In the genomic region with DNA sequence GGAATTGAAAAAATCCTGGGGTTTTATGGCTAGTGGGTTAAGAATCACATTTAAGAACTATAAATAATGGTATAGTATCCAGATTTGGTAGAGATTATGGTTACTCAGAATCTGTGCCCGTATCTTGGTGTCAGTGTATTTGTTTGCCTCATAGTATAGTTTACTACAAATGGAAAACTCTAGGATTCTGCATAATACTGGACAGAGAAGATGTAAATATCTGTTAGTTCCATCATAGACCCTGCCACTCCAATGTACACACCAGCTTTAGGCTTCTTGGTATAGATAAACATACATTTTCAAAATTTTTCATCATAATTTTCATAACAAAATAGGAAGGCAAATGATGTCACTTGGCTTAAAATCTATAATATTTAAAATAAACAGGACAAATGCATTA, we compare ENCODE assay signal across 24 cellular contexts.
"Had no signal": no experiment of that assay in that cellular context is flagged by ENCODE, and none has a peak within 500 bp of the region (broad histone marks: within the 10 kb centered on the region; RNA-seq: fewer than 3 reads in every experiment).

No MANE protein-coding gene starts in this region.

- H3K9me3 Mint-ChIP-seq: neural crest cell; stimulated activated memory B cell treated with anti-CD40 and anti-IgM and Interleukin-4, amounts not matched to agents 10 μg/mL and 1 μg/mL and 100 μg/mL, for 72 hours had no signal

- H3K27ac ChIP-seq: brain microvascular endothelial cell, dorsolateral prefrontal cortex, epithelial cell of prostate, foreskin keratinocyte, left lung, spleen, thoracic aorta, upper lobe of left lung had no signal

- H3K36me3 ChIP-seq: brain microvascular endothelial cell, left lung, spleen, thoracic aorta, upper lobe of left lung had no signal

- H3K4me1 ChIP-seq: foreskin keratinocyte, left lung, spleen had no signal

- H3K27me3 Mint-ChIP-seq: stimulated activated memory B cell treated with anti-CD40 and anti-IgM and Interleukin-4, amounts not matched to agents 10 μg/mL and 1 μg/mL and 100 μg/mL, for 72 hours had no signal

- H3K36me3 Mint-ChIP-seq: stimulated activated memory B cell treated with anti-CD40 and anti-IgM and Interleukin-4, amounts not matched to agents 10 μg/mL and 1 μg/mL and 100 μg/mL, for 72 hours had no signal

- DNase-seq: activated CD4-positive, CD25-positive, alpha-beta regulatory T cell treated with anti-CD3 and anti-CD28 coated beads, Interleukin-2, amount 50 U/mL, for 72 hours; activated CD8-positive, alpha-beta memory T cell treated with anti-CD3 and anti-CD28 coated beads for 24 hours; activated effector memory CD4-positive, alpha-beta T cell treated with anti-CD3 and anti-CD28 coated beads, Interleukin-2, amount 50 U/mL, for 16 hours; activated naive CD4-positive, alpha-beta T cell treated with anti-CD3 and anti-CD28 coated beads, Interleukin-2, amount 50 U/mL, for 16 hours; activated T-cell treated with anti-CD3 and anti-CD28 coated beads, Interleukin-2, amount 50 U/mL, for 72 hours; aorta; brain microvascular endothelial cell; central memory CD4-positive, alpha-beta T cell; dorsolateral prefrontal cortex; glutamatergic neuron; hypothalamus; islet precursor cell; left lung; midbrain; retina; spleen; stimulated activated CD4-positive, alpha-beta T cell treated with anti-CD3 and anti-CD28 coated beads, Interleukin-4, amount 100 ng/mL, for 4 hours; T-helper 9 cell; upper lobe of left lung had no signal

- ATAC-seq: activated T-cell treated with anti-CD3 and anti-CD28 coated beads, Interleukin-2, amount 50 U/mL, for 72 hours; foreskin keratinocyte; stimulated activated memory B cell treated with anti-CD40 and anti-IgM and Interleukin-4, amounts not matched to agents 10 μg/mL and 1 μg/mL and 100 μg/mL, for 72 hours had no signal

- H3K4me3 ChIP-seq: dorsolateral prefrontal cortex, left lung, spleen, thoracic aorta, upper lobe of left lung had no signal

- H3K27ac Mint-ChIP-seq: activated T-cell treated with anti-CD3 and anti-CD28 coated beads, Interleukin-2, amount 50 U/mL, for 72 hours; stimulated activated memory B cell treated with anti-CD40 and anti-IgM and Interleukin-4, amounts not matched to agents 10 μg/mL and 1 μg/mL and 100 μg/mL, for 72 hours had no signal

- H3K27me3 ChIP-seq: brain microvascular endothelial cell, left lung, spleen, upper lobe of left lung had no signal

- H3K9me3 ChIP-seq: left lung, spleen, thoracic aorta, upper lobe of left lung had no signal

- H3K4me3 Mint-ChIP-seq: activated T-cell treated with anti-CD3 and anti-CD28 coated beads, Interleukin-2, amount 50 U/mL, for 72 hours; neural crest cell; stimulated activated memory B cell treated with anti-CD40 and anti-IgM and Interleukin-4, amounts not matched to agents 10 μg/mL and 1 μg/mL and 100 μg/mL, for 72 hours had no signal

- H3K4me1 Mint-ChIP-seq: neural crest cell; stimulated activated memory B cell treated with anti-CD40 and anti-IgM and Interleukin-4, amounts not matched to agents 10 μg/mL and 1 μg/mL and 100 μg/mL, for 72 hours had no signal
